In genomic region chr5:29005386-29005785, GRCh38 we compare ENCODE assay signal across 17 cellular contexts.
A peak's percentile ranks its signal among the peaks of the same experiment; 100 is the strongest.
DNase-seq lines count a peak whose midpoint lies in the region; ATAC-seq, FAIRE-seq and TF ChIP-seq lines count a peak whose summit lies in the region.
"Had no signal": no experiment of that assay in that cellular context is flagged by ENCODE, and none has a peak within 500 bp of the region (broad histone marks: within the 10 kb centered on the region; RNA-seq: fewer than 3 reads in every experiment).

No MANE protein-coding gene starts in this region.

- FAIRE-seq in urothelium cell line (lab: Jason Lieb, UNC), result no peak

- no peak for ATAC-seq in GM21723 (IDR thresholded peaks at IDR 0.05; ENCODE audit: unreplicated experiment)
- ATAC-seq: activated T-cell treated with anti-CD3 and anti-CD28 coated beads, Interleukin-2, amount 50 U/mL, for 72 hours; stimulated activated naive CD8-positive, alpha-beta T cell treated with anti-CD3 and anti-CD28 coated beads, Interleukin-15, amount 100 ng/mL, for 72 hours had no signal

- TF ChIP-seq CTCF in MCF 10A (IDR thresholded peaks at IDR 0.05; ENCODE audit: unreplicated experiment) (peak; percentile 19), breast epithelium (IDR thresholded peaks at IDR 0.05) (no peak), epithelial cell of proximal tubule (conservative IDR thresholded peaks at IDR 0.05; ENCODE audit: low read depth, low read length) (peak; percentile 39)

- H3K9me3 ChIP-seq in breast epithelium, result no peaks in the 10 kb centered on the region
- H3K9me3 ChIP-seq: left ventricle myocardium inferior had no signal

- POLR2A ChIA-PET in MCF 10A (lab: Yijun Ruan, JAX), result interaction anchor here (0.6 kb wide), 1 partner anchor 866 kb away, joined by 3 read pairs; no protein-coding TSS in a partner anchor

- no peak overlapping the region for H3K27ac Mint-ChIP-seq in MCF 10A (ENCODE audit: low read depth, unreplicated experiment)
- no peak overlapping the region for H3K27ac Mint-ChIP-seq in T-helper 2 cell treated with Interferon-gamma antibody and Interleukin-4, amounts not matched to agents 5 μg/mL and 100 μg/mL, for 36 hours
- H3K27ac Mint-ChIP-seq: activated B cell treated with CpG ODN at 0.5 μM for 24 hours; activated T-cell treated with anti-CD3 and anti-CD28 coated beads, Interleukin-2, amount 50 U/mL, for 72 hours; B cell; stimulated activated naive CD8-positive, alpha-beta T cell treated with anti-CD3 and anti-CD28 coated beads, Interleukin-15, amount 100 ng/mL, for 72 hours had no signal

- H3K36me3 Mint-ChIP-seq in MCF 10A (ENCODE audit: insufficient read depth, unreplicated experiment), result no peaks in the 10 kb centered on the region
- H3K36me3 Mint-ChIP-seq in T-helper 2 cell treated with Interferon-gamma antibody and Interleukin-4, amounts not matched to agents 5 μg/mL and 100 μg/mL, for 36 hours (ENCODE audit: low read depth), result no peaks in the 10 kb centered on the region

- TF ChIP-seq POLR2A in breast epithelium (IDR thresholded peaks at IDR 0.05), result no peak

- intact Hi-C loops in MCF 10A (cut with micrococcal nuclease) (no loop called here), breast epithelium (cut with DNase I; ENCODE audit: low total_unique reads) (no loop called here)

- H3K27me3 ChIP-seq in breast epithelium, result no peaks in the 10 kb centered on the region

- BruUV-seq in MCF 10A (replicated peaks; lab: Mats Ljungman, UMichigan), result no TSS peak

- no peaks in the 10 kb centered on the region for H3K4me1 ChIP-seq in breast epithelium
- H3K4me1 ChIP-seq: left ventricle myocardium inferior had no signal

- no peak overlapping the region for H3K4me3 ChIP-seq in breast epithelium
- H3K4me3 ChIP-seq in epithelial cell of proximal tubule (ENCODE audit: low read depth, low read length), result no peak overlapping the region
- H3K4me3 ChIP-seq: left ventricle myocardium inferior had no signal

- no peaks in the 10 kb centered on the region for H3K9me3 Mint-ChIP-seq in MCF 10A (ENCODE audit: unreplicated experiment)
- H3K9me3 Mint-ChIP-seq in T-helper 2 cell treated with Interferon-gamma antibody and Interleukin-4, amounts not matched to agents 5 μg/mL and 100 μg/mL, for 36 hours, result peaks cover 46% of the 10 kb centered on the region
- H3K9me3 Mint-ChIP-seq: activated B cell treated with CpG ODN at 0.5 μM for 24 hours had no signal

- DNase-seq in MCF 10A (ENCODE audit: unreplicated experiment), result peak; percentile 25
- DNase-seq in breast epithelium (ENCODE audit: low spot score in 2 of 2), result no peak
- peak; percentile 39 for DNase-seq in NOMO-1 treated with DMSO at 0.1 percent for 48 hours (lab: John Stamatoyannopoulos, UW; ENCODE audit: unreplicated experiment)
- DNase-seq in epithelial cell of proximal tubule (ENCODE audit: low read depth), result no peak
- peak; percentile 15 for DNase-seq in urothelium cell line (ENCODE audit: low spot score)
- no peak for DNase-seq in T-helper 2 cell treated with Interferon-gamma antibody and Interleukin-4, amounts not matched to agents 5 μg/mL and 100 μg/mL, for 36 hours (ENCODE audit: low spot score)
- no peak for DNase-seq in Ammon's horn (ENCODE audit: low spot score)
- DNase-seq: activated B cell treated with CpG ODN at 0.5 μM for 24 hours; activated T-cell treated with anti-CD3 and anti-CD28 coated beads, Interleukin-2, amount 50 U/mL, for 72 hours; H7; left ventricle myocardium inferior; MM.1S; nucleus accumbens; stimulated activated naive CD8-positive, alpha-beta T cell treated with anti-CD3 and anti-CD28 coated beads, Interleukin-15, amount 100 ng/mL, for 72 hours had no signal

- H3K4me1 Mint-ChIP-seq in MCF 10A (ENCODE audit: insufficient read depth, unreplicated experiment), result no peaks in the 10 kb centered on the region
- H3K4me1 Mint-ChIP-seq in T-helper 2 cell treated with Interferon-gamma antibody and Interleukin-4, amounts not matched to agents 5 μg/mL and 100 μg/mL, for 36 hours (ENCODE audit: low read depth), result no peaks in the 10 kb centered on the region
- H3K4me1 Mint-ChIP-seq: activated B cell treated with CpG ODN at 0.5 μM for 24 hours; B cell; central memory CD8-positive, alpha-beta T cell; stimulated activated naive CD8-positive, alpha-beta T cell treated with anti-CD3 and anti-CD28 coated beads, Interleukin-15, amount 100 ng/mL, for 72 hours had no signal

- no peak overlapping the region for H3K4me3 Mint-ChIP-seq in MCF 10A (ENCODE audit: unreplicated experiment)
- H3K4me3 Mint-ChIP-seq in T-helper 2 cell treated with Interferon-gamma antibody and Interleukin-4, amounts not matched to agents 5 μg/mL and 100 μg/mL, for 36 hours, result no peak overlapping the region
- H3K4me3 Mint-ChIP-seq: activated B cell treated with CpG ODN at 0.5 μM for 24 hours; activated T-cell treated with anti-CD3 and anti-CD28 coated beads, Interleukin-2, amount 50 U/mL, for 72 hours; B cell; central memory CD8-positive, alpha-beta T cell; stimulated activated naive CD8-positive, alpha-beta T cell treated with anti-CD3 and anti-CD28 coated beads, Interleukin-15, amount 100 ng/mL, for 72 hours had no signal

- no peaks in the 10 kb centered on the region for H3K36me3 ChIP-seq in breast epithelium
- H3K36me3 ChIP-seq: left ventricle myocardium inferior had no signal

- H3K27ac ChIP-seq in breast epithelium, result no peak overlapping the region
- H3K27ac ChIP-seq: left ventricle myocardium inferior had no signal

- no peaks in the 10 kb centered on the region for H3K27me3 Mint-ChIP-seq in MCF 10A (ENCODE audit: insufficient read depth, unreplicated experiment)
- H3K27me3 Mint-ChIP-seq in T-helper 2 cell treated with Interferon-gamma antibody and Interleukin-4, amounts not matched to agents 5 μg/mL and 100 μg/mL, for 36 hours (ENCODE audit: low read depth), result no peaks in the 10 kb centered on the region
- H3K27me3 Mint-ChIP-seq: activated B cell treated with CpG ODN at 0.5 μM for 24 hours; B cell; central memory CD8-positive, alpha-beta T cell; stimulated activated naive CD8-positive, alpha-beta T cell treated with anti-CD3 and anti-CD28 coated beads, Interleukin-15, amount 100 ng/mL, for 72 hours had no signal

- CTCF ChIA-PET in MCF 10A (lab: Yijun Ruan, JAX), result interaction anchor here (0.6 to 1.8 kb wide), 3 partner anchors 212 to 932 kb away, joined by 3 to 5 read pairs (median 3); no protein-coding TSS in a partner anchor

Comparison
In these comparisons a context has a peak if more than half of its experiments do, and no peak if none do; other contexts are left out.
1. DNase-seq: peak in MCF 10A (single experiment), NOMO-1 treated with DMSO at 0.1 percent for 48 hours (single experiment) and urothelium cell line (single experiment); none in breast epithelium (0 of 2), epithelial cell of proximal tubule (single experiment), T-helper 2 cell treated with Interferon-gamma antibody and Interleukin-4, amounts not matched to agents 5 μg/mL and 100 μg/mL, for 36 hours (single experiment) and Ammon's horn (single experiment).
2. CTCF ChIP-seq: peak in MCF 10A (single experiment) and epithelial cell of proximal tubule (single experiment); none in breast epithelium (0 of 3).